ENCODE assay signal across 22 cellular contexts in the genomic region with DNA sequence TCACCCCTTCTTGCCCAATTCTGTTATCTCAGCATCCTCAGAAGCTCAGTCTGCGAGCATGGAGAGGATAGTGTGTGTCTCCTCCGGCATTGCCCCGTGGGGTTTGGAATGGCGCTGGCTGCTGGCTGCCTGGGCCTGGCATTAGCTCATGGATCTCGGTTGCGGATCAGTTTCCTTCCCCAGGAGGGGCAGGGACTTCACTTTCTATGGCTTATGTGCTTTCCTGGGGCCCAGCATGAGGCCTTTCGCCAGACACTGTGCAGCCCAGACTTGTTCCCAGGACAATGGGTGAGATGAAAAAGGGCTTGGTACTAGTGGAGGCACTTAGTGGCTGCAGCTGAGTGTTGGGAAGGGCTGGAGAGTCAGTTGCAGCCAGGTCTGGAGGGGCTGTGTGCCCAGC.
DNase-seq lines count a peak whose midpoint lies in the region; ATAC-seq and TF ChIP-seq lines count a peak whose summit lies in the region.
"Had no signal": no experiment of that assay in that cellular context is flagged by ENCODE, and none has a peak within 500 bp of the region (broad histone marks: within the 10 kb centered on the region; RNA-seq: fewer than 3 reads in every experiment).

No MANE protein-coding gene starts in this region.

- DNase-seq in BE2C (peak; percentile 46), WTC11 (ENCODE audit: low spot score) (no peak), mesothelial cell of epicardium (ENCODE audit: low spot score in 2 of 2, unreplicated experiment in 2 of 2) (no peak), NOMO-1 (lab: John Stamatoyannopoulos, UW; ENCODE audit: unreplicated experiment in 2 of 2) (no peak), NCI-H748 (lab: John Stamatoyannopoulos, UW; ENCODE audit: unreplicated experiment) (no peak), cerebellum (ENCODE audit: low spot score) (no peak)
- DNase-seq: activated CD4-positive, alpha-beta T cell treated with anti-CD3 and anti-CD28 coated beads, Interleukin-2, amount 50 U/mL, for 48 hours; activated gamma-delta T cell treated with Interleukin-2 at 50 U/mL for 16 hours; adrenal gland; foreskin melanocyte; GM23248; kidney glomerular epithelial cell; naive B cell; PC-9 had no signal

- H3K9me3 Mint-ChIP-seq in WTC11 (no peaks in the 10 kb centered on the region), mesothelial cell of epicardium (no peaks in the 10 kb centered on the region)
- H3K9me3 Mint-ChIP-seq: stimulated activated effector memory CD8-positive, alpha-beta T cell treated with anti-CD3 and anti-CD28 coated beads, Interleukin-12 subunit alpha, Interleukin-12 subunit beta, amount 100 ng/mL, for 72 hours had no signal

- H3K4me1 ChIP-seq in BE2C (no peaks in the 10 kb centered on the region), HEK293 (ENCODE audit: control insufficient read depth, insufficient read depth, low read length) (no peaks in the 10 kb centered on the region)

- H3K27ac Mint-ChIP-seq in WTC11 (peak overlapping the region; percentile 32; the same call in 1 of the 2 replicates), mesothelial cell of epicardium (peak overlapping the region; percentile 41)
- H3K27ac Mint-ChIP-seq: naive B cell; stimulated activated effector memory CD8-positive, alpha-beta T cell treated with anti-CD3 and anti-CD28 coated beads, Interleukin-12 subunit alpha, Interleukin-12 subunit beta, amount 100 ng/mL, for 72 hours had no signal

- no peak overlapping the region for H3K4me3 Mint-ChIP-seq in WTC11
- H3K4me3 Mint-ChIP-seq in mesothelial cell of epicardium: no peak overlapping the region
- H3K4me3 Mint-ChIP-seq: naive B cell; stimulated activated effector memory CD8-positive, alpha-beta T cell treated with anti-CD3 and anti-CD28 coated beads, Interleukin-12 subunit alpha, Interleukin-12 subunit beta, amount 100 ng/mL, for 72 hours had no signal

- 0 out of 2 replicates have a peak, but pooled peaks cover 2% of the 10 kb centered on the region for H3K27me3 Mint-ChIP-seq in WTC11 (ENCODE audit: low read depth)
- no peaks in the 10 kb centered on the region for H3K27me3 Mint-ChIP-seq in mesothelial cell of epicardium (ENCODE audit: low read depth)

- ATAC-seq in WTC11: no peak
- no peak for ATAC-seq in GM18517 (IDR thresholded peaks at IDR 0.05; ENCODE audit: unreplicated experiment)
- ATAC-seq: GM12878; stimulated activated effector memory CD8-positive, alpha-beta T cell treated with anti-CD3 and anti-CD28 coated beads, Interleukin-12 subunit alpha, Interleukin-12 subunit beta, amount 100 ng/mL, for 72 hours had no signal

- H3K27ac ChIP-seq in HEK293 (ENCODE audit: extremely low read depth, low read depth, low read length): no peak overlapping the region
- H3K27ac ChIP-seq: adrenal gland, cardiac muscle cell, epithelial cell of prostate, GM23248, KMS-11, PC-9, SJSA1 had no signal

- H3K36me3 ChIP-seq in BE2C (no peaks in the 10 kb centered on the region), HEK293 (ENCODE audit: control insufficient read depth in 2 of 2, insufficient read depth in 1 of 2, low read length in 2 of 2) (no peaks in the 10 kb centered on the region)
- H3K36me3 ChIP-seq: adrenal gland, cardiac muscle cell had no signal

- CTCF ChIA-PET in HEK293 (lab: Yijun Ruan, JAX): no interaction called here
- CTCF ChIA-PET in WTC11 (lab: Charles Lee): interaction anchor here (0.8 to 2.2 kb wide), 9 partner anchors 11 to 195 kb away, joined by 3 to 12 read pairs (median 4); no protein-coding TSS in a partner anchor

- no peaks in the 10 kb centered on the region for H3K27me3 ChIP-seq in BE2C
- H3K27me3 ChIP-seq: adrenal gland, cardiac muscle cell, SJSA1 had no signal

- H3K9me3 ChIP-seq in BE2C (no peaks in the 10 kb centered on the region), HEK293 (ENCODE audit: control insufficient read depth, insufficient read depth, low read depth, low read length) (no peaks in the 10 kb centered on the region)
- H3K9me3 ChIP-seq: adrenal gland, SJSA1 had no signal

- POLR2A ChIA-PET in HEK293 (lab: Yijun Ruan, JAX): no interaction called here
- POLR2A ChIA-PET in WTC11 (lab: Charles Lee): no interaction called here

- H3K36me3 Mint-ChIP-seq in WTC11: no peaks in the 10 kb centered on the region
- no peaks in the 10 kb centered on the region for H3K36me3 Mint-ChIP-seq in mesothelial cell of epicardium
- H3K36me3 Mint-ChIP-seq: naive B cell; stimulated activated effector memory CD8-positive, alpha-beta T cell treated with anti-CD3 and anti-CD28 coated beads, Interleukin-12 subunit alpha, Interleukin-12 subunit beta, amount 100 ng/mL, for 72 hours had no signal

- H3K4me3 ChIP-seq in BE2C (ENCODE audit: low read depth, low read length) (no peak overlapping the region), HEK293 (ENCODE audit: low read depth, low read length) (no peak overlapping the region)
- H3K4me3 ChIP-seq: adrenal gland, cardiac muscle cell, GM12878, GM23248, PC-9, SJSA1 had no signal

- peaks cover 67% of the 10 kb centered on the region for H3K4me1 Mint-ChIP-seq in WTC11
- peaks cover 31% of the 10 kb centered on the region for H3K4me1 Mint-ChIP-seq in mesothelial cell of epicardium
- H3K4me1 Mint-ChIP-seq: naive B cell; stimulated activated effector memory CD8-positive, alpha-beta T cell treated with anti-CD3 and anti-CD28 coated beads, Interleukin-12 subunit alpha, Interleukin-12 subunit beta, amount 100 ng/mL, for 72 hours had no signal

- TF ChIP-seq CTCF in BE2C (IDR thresholded peaks at IDR 0.05; ENCODE audit: low read depth, low read length) (no peak), HEK293 (tag by site-specific recombination; IDR thresholded peaks at IDR 0.05) (no peak), WTC11 (IDR thresholded peaks at IDR 0.05) (no peak), mesothelial cell of epicardium (IDR thresholded peaks at IDR 0.05; ENCODE audit: unreplicated experiment) (no peak)

TF ChIP-seq in HEK293, 187 proteins besides CTCF, POLR2A, EP300 and RAD21:
- TF ChIP-seq PATZ1 (tag by site-specific recombination; IDR thresholded peaks at IDR 0.05): no peak
- TF ChIP-seq ZIC2 (tag by site-specific recombination; IDR thresholded peaks at IDR 0.05): peak; percentile 53; the same call in 1 of the 2 replicates

TF ChIP-seq in WTC11, 78 proteins besides CTCF, POLR2A, EP300 and RAD21:
- TF ChIP-seq PRDM15 (CRISPR knock-in tag; IDR thresholded peaks at IDR 0.05) (no peak), IRF2 (CRISPR knock-in tag; IDR thresholded peaks at IDR 0.05; ENCODE audit: borderline replicate concordance, low read depth) (no peak), HMGA2 (CRISPR knock-in tag; IDR thresholded peaks at IDR 0.05) (no peak), ZNF263 (CRISPR knock-in tag; IDR thresholded peaks at IDR 0.05; ENCODE audit: low read depth) (no peak), FOXK1 (CRISPR knock-in tag; IDR thresholded peaks at IDR 0.05) (no peak), ZNF425 (CRISPR knock-in tag; conservative IDR thresholded peaks at IDR 0.05) (no peak)
- TF ChIP-seq, protein P1, sequence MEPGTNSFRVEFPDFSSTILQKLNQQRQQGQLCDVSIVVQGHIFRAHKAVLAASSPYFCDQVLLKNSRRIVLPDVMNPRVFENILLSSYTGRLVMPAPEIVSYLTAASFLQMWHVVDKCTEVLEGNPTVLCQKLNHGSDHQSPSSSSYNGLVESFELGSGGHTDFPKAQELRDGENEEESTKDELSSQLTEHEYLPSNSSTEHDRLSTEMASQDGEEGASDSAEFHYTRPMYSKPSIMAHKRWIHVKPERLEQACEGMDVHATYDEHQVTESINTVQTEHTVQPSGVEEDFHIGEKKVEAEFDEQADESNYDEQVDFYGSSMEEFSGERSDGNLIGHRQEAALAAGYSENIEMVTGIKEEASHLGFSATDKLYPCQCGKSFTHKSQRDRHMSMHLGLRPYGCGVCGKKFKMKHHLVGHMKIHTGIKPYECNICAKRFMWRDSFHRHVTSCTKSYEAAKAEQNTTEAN (CRISPR knock-in tag; IDR thresholded peaks at IDR 0.05): no peak
